Comparison of ENCODE assay signal across 7 cellular contexts in the genomic region with DNA sequence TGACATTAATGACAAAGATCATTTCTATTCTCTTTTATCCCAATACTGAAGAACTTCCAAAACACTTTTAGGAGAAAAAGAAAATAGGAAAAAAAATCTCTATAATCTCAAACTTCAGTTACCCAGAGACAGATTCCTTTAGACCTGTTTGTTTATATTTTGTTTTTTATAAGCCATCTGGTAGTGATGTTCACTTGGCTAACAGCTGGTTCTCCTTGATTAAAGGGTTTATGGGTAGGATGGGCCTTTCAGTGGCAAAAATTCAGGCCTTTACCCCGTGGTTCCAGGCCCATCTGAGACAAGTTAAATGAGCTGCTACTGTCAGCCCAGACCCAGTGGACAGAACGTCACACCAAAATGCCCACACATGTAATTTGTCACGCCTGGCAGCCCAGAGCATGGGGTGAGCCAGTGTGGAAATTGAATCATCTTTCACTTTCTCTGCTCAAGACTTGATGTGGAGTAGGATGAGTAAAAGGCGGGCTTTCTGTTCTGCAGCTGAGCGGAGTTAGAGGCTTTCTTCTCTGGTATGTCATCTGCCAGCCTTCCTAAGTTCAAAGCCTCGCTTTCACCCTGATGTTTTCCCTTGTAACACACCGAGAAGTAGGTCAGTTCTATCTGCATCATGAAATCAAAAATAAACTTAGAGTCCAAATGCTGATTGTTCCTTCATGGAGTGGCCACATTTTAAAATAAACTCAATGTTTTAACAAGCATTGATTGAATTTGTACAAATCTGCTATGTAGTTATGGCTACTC.
DNase-seq lines count a peak whose midpoint lies in the region; ATAC-seq lines count a peak whose summit lies in the region.

No MANE protein-coding gene starts in this region.

- peak; percentile 55 for DNase-seq in activated naive CD4-positive, alpha-beta T cell treated with Interleukin-2 at 50 U/mL for 16 hours
- peak in 2 of 3 donors; percentile 6 to 19 for DNase-seq in stimulated activated CD4-positive, alpha-beta T cell treated with anti-CD3 and anti-CD28 coated beads, TNF-alpha, amount 100 ng/mL, for 1 hour (ENCODE audit: low read depth in 3 of 3, low spot score in 1 of 3)
- DNase-seq in NCI-H446 treated with DMSO at 0.1 percent for 48 hours (lab: John Stamatoyannopoulos, UW): no peak
- DNase-seq in superior temporal gyrus (ENCODE audit: extremely low spot score): no peak
- no peak for DNase-seq in UCSD-AML1 (lab: John Stamatoyannopoulos, UW; ENCODE audit: unreplicated experiment)

- peak; percentile 82 for ATAC-seq in GM19351 (IDR thresholded peaks at IDR 0.05; ENCODE audit: unreplicated experiment)
- peak; percentile 89 for ATAC-seq in HG03378 (IDR thresholded peaks at IDR 0.05; ENCODE audit: unreplicated experiment)

Comparison
In these comparisons a context has a peak if more than half of its experiments do, and no peak if none do; other contexts are left out.
1. DNase-seq: peak in activated naive CD4-positive, alpha-beta T cell treated with Interleukin-2 at 50 U/mL for 16 hours (single experiment) and stimulated activated CD4-positive, alpha-beta T cell treated with anti-CD3 and anti-CD28 coated beads, TNF-alpha, amount 100 ng/mL, for 1 hour (2 of 3); none in NCI-H446 treated with DMSO at 0.1 percent for 48 hours (single experiment), superior temporal gyrus (single experiment) and UCSD-AML1 (single experiment).